11 cellular contexts compared by ENCODE assay signal in the genomic region with DNA sequence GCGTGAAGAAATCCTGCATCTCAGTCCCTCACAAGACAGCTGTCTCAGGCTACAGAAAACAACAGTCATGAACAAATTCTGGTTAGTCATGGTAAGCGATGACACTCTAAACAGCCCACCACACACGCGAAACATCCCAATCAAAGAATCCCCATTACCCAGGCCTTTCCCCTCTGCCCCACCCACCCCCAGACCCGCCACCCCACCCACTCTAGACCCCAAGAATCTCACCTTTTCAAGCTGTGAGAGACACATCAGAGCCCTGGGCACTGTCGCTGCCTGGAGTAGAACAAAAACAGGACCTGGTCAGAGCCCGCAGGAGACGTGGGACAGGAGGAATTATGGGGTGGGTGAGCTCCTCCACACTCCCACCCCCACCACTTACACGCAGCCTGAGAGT. TPM values are rescaled to one million over a fixed set of nuclear protein-coding genes. Genes with fewer than 3 reads are reported as not detected.
DNase-seq lines count a peak whose midpoint lies in the region; ATAC-seq, FAIRE-seq and TF ChIP-seq lines count a peak whose summit lies in the region.
"Had no signal": no experiment of that assay in that cellular context is flagged by ENCODE, and none has a peak within 500 bp of the region (broad histone marks: within the 10 kb centered on the region; RNA-seq: fewer than 3 reads in every experiment).

No MANE protein-coding gene starts in this region.

- no peaks in the 10 kb centered on the region for H3K9me3 Mint-ChIP-seq in activated T-helper 17 cell treated with anti-CD3 and anti-CD28 coated beads, Interleukin-2, amount 50 U/mL, for 72 hours

- H3K4me1 ChIP-seq in BLaER1 treated with 17β-estradiol and CSF1 and Interleukin-3, amounts not matched to agents 10 nM and 100 nM = peaks cover 22 to 45% (median 31%) of the 10 kb centered on the region in 10 experiments
- peaks cover 19% of the 10 kb centered on the region for H3K4me1 ChIP-seq in mucosa of stomach (ENCODE audit: control insufficient read depth, insufficient read depth, low read length)

- no peak for FAIRE-seq in H54 (lab: Jason Lieb, UNC)

- peak overlapping the region; percentile 74 for H3K27ac Mint-ChIP-seq in activated T-helper 17 cell treated with anti-CD3 and anti-CD28 coated beads, Interleukin-2, amount 50 U/mL, for 72 hours

- H3K4me3 Mint-ChIP-seq in activated T-helper 17 cell treated with anti-CD3 and anti-CD28 coated beads, Interleukin-2, amount 50 U/mL, for 72 hours = peak overlapping the region; percentile 87

- H3K4me3 ChIP-seq in BLaER1 treated with 17β-estradiol and CSF1 and Interleukin-3, amounts not matched to agents 10 nM and 100 nM = peak overlapping the region; percentile 74 to 89 (median 81)
- H3K4me3 ChIP-seq in GM08714 (ENCODE audit: low read length) = peak overlapping the region; percentile 77
- H3K4me3 ChIP-seq in mucosa of stomach (ENCODE audit: low read length) = no peak overlapping the region

- H3K4me1 Mint-ChIP-seq in activated T-helper 17 cell treated with anti-CD3 and anti-CD28 coated beads, Interleukin-2, amount 50 U/mL, for 72 hours = peaks cover 56% of the 10 kb centered on the region

- peak overlapping the region; percentile 81 to 96 (median 94); a peak in 19 of 22 replicates for H3K9ac ChIP-seq in BLaER1 treated with 17β-estradiol and CSF1 and Interleukin-3, amounts not matched to agents 10 nM and 100 nM
- peak overlapping the region; percentile 41 for H3K9ac ChIP-seq in mucosa of stomach (ENCODE audit: low read length)

- H3K27me3 Mint-ChIP-seq in activated T-helper 17 cell treated with anti-CD3 and anti-CD28 coated beads, Interleukin-2, amount 50 U/mL, for 72 hours = no peaks in the 10 kb centered on the region

- H3K36me3 ChIP-seq in BLaER1 treated with 17β-estradiol and CSF1 and Interleukin-3, amounts not matched to agents 10 nM and 100 nM = peaks cover 23 to 29% (median 25%) of the 10 kb centered on the region in 11 experiments
- H3K36me3 ChIP-seq in mucosa of stomach (ENCODE audit: control insufficient read depth, insufficient read depth, low read length) = peaks cover 26% of the 10 kb centered on the region

- peaks cover 35 to 41% (median 38%) of the 10 kb centered on the region in 11 experiments for H4K20me1 ChIP-seq in BLaER1 treated with 17β-estradiol and CSF1 and Interleukin-3, amounts not matched to agents 10 nM and 100 nM

- H3K27ac ChIP-seq in BLaER1 treated with 17β-estradiol and CSF1 and Interleukin-3, amounts not matched to agents 10 nM and 100 nM = peak overlapping the region in 5 of 11 experiments; percentile 34 to 60 (median 40); a peak in 7 of 22 replicates

- peaks cover 60% of the 10 kb centered on the region for H3K36me3 Mint-ChIP-seq in activated T-helper 17 cell treated with anti-CD3 and anti-CD28 coated beads, Interleukin-2, amount 50 U/mL, for 72 hours (ENCODE audit: low read depth)

- no peak for DNase-seq in H4 (ENCODE audit: low spot score)
- DNase-seq in OCI-M1 (lab: John Stamatoyannopoulos, UW) = no peak
- no peak for DNase-seq in H54 (ENCODE audit: insufficient read length, low spot score)
- DNase-seq: effector CD4-positive, alpha-beta T cell; NCI-H1436 treated with DMSO at 0.1 percent for 48 hours; NK-92 treated with Interleukin-12 subunit alpha and Interleukin-12 subunit beta, amount 100 ng/mL, for 24 hours had no signal

- peaks cover 0 to 5% (median 0%) of the 10 kb centered on the region in 11 experiments; a peak in 1 of 22 replicates for H3K27me3 ChIP-seq in BLaER1 treated with 17β-estradiol and CSF1 and Interleukin-3, amounts not matched to agents 10 nM and 100 nM
- no peaks in the 10 kb centered on the region for H3K27me3 ChIP-seq in mucosa of stomach (ENCODE audit: control insufficient read depth, insufficient read depth, low read length)

- H3K9me3 ChIP-seq in BLaER1 treated with 17β-estradiol and CSF1 and Interleukin-3, amounts not matched to agents 10 nM and 100 nM (replicated peaks in 1 of 11) = no peaks in the 10 kb centered on the region
- no peaks in the 10 kb centered on the region for H3K9me3 ChIP-seq in mucosa of stomach (ENCODE audit: control insufficient read depth, low read length)

- no peak for ATAC-seq in activated T-helper 17 cell treated with anti-CD3 and anti-CD28 coated beads, Interleukin-2, amount 50 U/mL, for 72 hours (replicated peaks)
- ATAC-seq in GM21576 (IDR thresholded peaks at IDR 0.05; ENCODE audit: unreplicated experiment) = no peak

- H3K4me2 ChIP-seq in BLaER1 treated with 17β-estradiol and CSF1 and Interleukin-3, amounts not matched to agents 10 nM and 100 nM = peak overlapping the region; percentile 94 to 99 (median 98)

- no peak for TF ChIP-seq POLR2A in H54 (IDR thresholded peaks at IDR 0.05; ENCODE audit: low read depth, low read length)

RNA-seq across cellular contexts. Expression of a gene that starts 2.7 kb away (rescaled TPM):
- 1,000 to 10,000 TPM; 3,089 to 4,180 TPM for total RNA-seq in activated T-helper 17 cell treated with anti-CD3 and anti-CD28 coated beads, Interleukin-2, amount 50 U/mL, for 72 hours
- 512 and 677 TPM in 2 replicates for total RNA-seq in H4 (2014; rRNA removed; shearing (Covaris generic))

RNA-seq across cellular contexts. Expression of a gene that starts 49.1 kb away (rescaled TPM):
- total RNA-seq in activated T-helper 17 cell treated with anti-CD3 and anti-CD28 coated beads, Interleukin-2, amount 50 U/mL, for 72 hours = 10 to 100 TPM; 11.6 to 16.2 TPM
- 65.8 and 75.4 TPM in 2 replicates for total RNA-seq in H4 (2014; rRNA removed; shearing (Covaris generic))
